ENCODE assay signal across 26 cellular contexts in the genomic region with DNA sequence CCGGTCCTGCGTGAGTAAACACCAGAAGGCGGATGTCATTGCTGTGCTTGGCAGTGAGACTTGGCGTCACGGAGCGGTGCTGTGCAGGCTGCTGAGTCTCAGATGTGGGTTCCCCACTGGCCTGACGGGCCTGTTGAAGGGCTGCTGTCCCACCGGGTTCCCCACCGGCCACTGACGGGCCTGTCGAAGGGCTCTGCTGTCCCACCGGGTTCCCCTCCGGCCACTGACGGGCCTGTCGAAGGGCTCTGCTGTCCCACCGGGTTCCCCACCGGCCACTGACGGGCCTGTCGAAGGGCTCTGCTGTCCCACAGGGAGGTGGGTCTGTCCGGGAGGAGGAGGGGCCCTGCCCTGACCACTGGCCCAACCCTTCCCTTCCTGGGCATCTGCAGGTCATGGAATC.
"Had no signal": no experiment of that assay in that cellular context is flagged by ENCODE, and none has a peak within 500 bp of the region (broad histone marks: within the 10 kb centered on the region; RNA-seq: fewer than 3 reads in every experiment).

No MANE protein-coding gene starts in this region.

- H3K4me3 ChIP-seq: ascending aorta, esophagus squamous epithelium, spleen, stomach, thyroid gland, upper lobe of left lung, vagina had no signal

- DNase-seq: activated CD4-positive, alpha-beta T cell treated with anti-CD3 and anti-CD28 coated beads for 4 hours; activated CD4-positive, alpha-beta T cell treated with anti-CD3 and anti-CD28 coated beads, Interleukin-2, amount 50 U/mL, for 4 hours; activated CD4-positive, CD25-positive, alpha-beta regulatory T cell; activated gamma-delta T cell; activated naive CD4-positive, alpha-beta T cell treated with anti-CD3 and anti-CD28 coated beads, Interleukin-2, amount 10 ng/mL, durations not matched to agents 7 days and 5 days; activated naive CD8-positive, alpha-beta T cell treated with anti-CD3 and anti-CD28 coated beads, Interleukin-2, amount 10 ng/mL, durations not matched to agents 7 days and 5 days; activated T-cell treated with anti-CD3 and anti-CD28 coated beads for 4 hours; brain microvascular endothelial cell; caudate nucleus; cortex of kidney; esophagus squamous epithelium; left cardiac atrium; mammary epithelial cell; nucleus accumbens; right cardiac atrium; spleen; stomach; T-helper 1 cell; thyroid gland had no signal

- H3K27ac ChIP-seq: ascending aorta, brain microvascular endothelial cell, esophagus squamous epithelium, spleen, stomach, thyroid gland, upper lobe of left lung, vagina had no signal

- H3K9me3 Mint-ChIP-seq: activated naive CD4-positive, alpha-beta T cell treated with anti-CD3 and anti-CD28 coated beads, Interleukin-2, amount 10 ng/mL, durations not matched to agents 7 days and 5 days; activated naive CD8-positive, alpha-beta T cell treated with anti-CD3 and anti-CD28 coated beads, Interleukin-2, amount 10 ng/mL, durations not matched to agents 7 days and 5 days; activated T-helper 1 cell treated with anti-CD3 and anti-CD28 coated beads, Interleukin-12 subunit alpha, Interleukin-12 subunit beta, Interleukin-2, Interleukin-4 antibody, amounts not matched to agents 30 ng/mL and 10 ng/mL and 1 ng/mL, durations not matched to agents 14 hours and 24 hours and 36 hours; nephron had no signal

- FAIRE-seq: frontal cortex, keratinocyte had no signal

- H3K9me3 ChIP-seq: ascending aorta, esophagus squamous epithelium, spleen, stomach, thyroid gland, upper lobe of left lung, vagina had no signal

- ATAC-seq: left cardiac atrium, right cardiac atrium had no signal

- H3K27me3 ChIP-seq: ascending aorta, brain microvascular endothelial cell, esophagus squamous epithelium, spleen, stomach, thyroid gland, upper lobe of left lung, vagina had no signal

- H3K4me3 Mint-ChIP-seq: activated naive CD4-positive, alpha-beta T cell treated with anti-CD3 and anti-CD28 coated beads, Interleukin-2, amount 10 ng/mL, durations not matched to agents 7 days and 5 days; activated naive CD8-positive, alpha-beta T cell treated with anti-CD3 and anti-CD28 coated beads, Interleukin-2, amount 10 ng/mL, durations not matched to agents 7 days and 5 days had no signal

- H3K27me3 Mint-ChIP-seq: activated naive CD8-positive, alpha-beta T cell treated with anti-CD3 and anti-CD28 coated beads, Interleukin-2, amount 10 ng/mL, durations not matched to agents 7 days and 5 days had no signal

- H3K27ac Mint-ChIP-seq: activated naive CD4-positive, alpha-beta T cell treated with anti-CD3 and anti-CD28 coated beads, Interleukin-2, amount 10 ng/mL, durations not matched to agents 7 days and 5 days; activated naive CD8-positive, alpha-beta T cell treated with anti-CD3 and anti-CD28 coated beads, Interleukin-2, amount 10 ng/mL, durations not matched to agents 7 days and 5 days; activated T-helper 1 cell treated with anti-CD3 and anti-CD28 coated beads, Interleukin-12 subunit alpha, Interleukin-12 subunit beta, Interleukin-2, Interleukin-4 antibody, amounts not matched to agents 30 ng/mL and 10 ng/mL and 1 ng/mL, durations not matched to agents 14 hours and 24 hours and 36 hours; nephron had no signal
